In the genomic region with DNA sequence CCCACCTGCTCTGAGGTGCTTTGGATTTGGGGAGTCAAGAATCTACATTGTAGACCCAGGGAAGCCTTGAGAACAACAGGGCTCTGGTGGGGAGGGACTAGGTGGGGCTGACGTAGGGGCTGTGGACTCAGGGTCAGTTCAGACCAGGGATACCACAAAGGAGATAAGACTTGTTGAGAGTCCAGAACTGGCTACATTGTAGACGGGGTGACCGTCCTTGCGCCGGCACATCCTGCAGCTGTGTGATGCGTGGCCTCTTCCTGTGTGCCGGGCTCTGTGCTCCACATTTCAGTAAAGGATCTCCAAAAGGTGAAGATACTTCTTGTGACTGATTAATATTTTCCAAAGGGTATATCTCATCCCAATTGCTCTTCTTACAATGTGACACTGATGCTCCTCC, we compare ENCODE assay signal across 1 cellular context.
TF ChIP-seq lines count a peak whose summit lies in the region.

No MANE protein-coding gene starts in this region.

TF ChIP-seq in IMR-90, 13 proteins besides CTCF, POLR2A, EP300 and RAD21:
- no peak for TF ChIP-seq RCOR1 (IDR thresholded peaks at IDR 0.05; ENCODE audit: insufficient replicate concordance, low read length)
- TF ChIP-seq MXI1 (IDR thresholded peaks at IDR 0.05; ENCODE audit: borderline replicate concordance, low read depth, low read length), result no peak
- TF ChIP-seq SMC3 (IDR thresholded peaks at IDR 0.05; ENCODE audit: low read depth, low read length), result no peak
- no peak for TF ChIP-seq RFX5 (IDR thresholded peaks at IDR 0.05; ENCODE audit: low read depth, low read length)
- TF ChIP-seq NFE2L2 (IDR thresholded peaks at IDR 0.05; ENCODE audit: low read depth, low read length), result no peak
- TF ChIP-seq CHD1 (IDR thresholded peaks at IDR 0.05; ENCODE audit: low read depth, low read length), result no peak
- no peak for TF ChIP-seq CEBPB (IDR thresholded peaks at IDR 0.05; ENCODE audit: low read depth, low read length)
- no peak for TF ChIP-seq BHLHE40 (IDR thresholded peaks at IDR 0.05; ENCODE audit: low read depth, low read length)
